31 cellular contexts compared by ENCODE assay signal in the genomic region with DNA sequence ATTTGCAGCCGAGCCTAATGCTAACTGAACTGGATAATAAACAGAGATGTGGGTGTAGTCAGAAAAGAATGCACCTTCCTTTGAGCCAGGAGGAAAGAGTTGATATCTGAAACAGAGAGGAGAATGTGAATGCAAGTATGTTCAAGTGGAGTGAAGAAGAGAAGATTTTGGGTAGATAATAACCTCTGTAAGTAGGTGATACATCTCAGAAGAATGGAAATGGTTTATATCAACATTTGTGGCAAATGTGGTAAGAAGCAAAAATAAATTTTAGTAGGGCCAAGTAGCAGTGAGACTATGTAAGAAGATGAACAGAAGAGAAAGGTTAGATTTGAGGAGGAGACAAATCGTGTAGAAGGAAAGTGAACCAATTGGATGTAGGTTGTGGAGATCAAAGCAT. TPM values are rescaled to one million over a fixed set of nuclear protein-coding genes. Genes with fewer than 3 reads are reported as not detected.
DNase-seq lines count a peak whose midpoint lies in the region; ATAC-seq, FAIRE-seq and TF ChIP-seq lines count a peak whose summit lies in the region.
"Had no signal": no experiment of that assay in that cellular context is flagged by ENCODE, and none has a peak within 500 bp of the region (broad histone marks: within the 10 kb centered on the region; RNA-seq: fewer than 3 reads in every experiment).

No MANE protein-coding gene starts in this region.

- peaks cover 0 to 15% (median 0%) of the 10 kb centered on the region in 3 experiments for H3K36me3 ChIP-seq in naive thymus-derived CD4-positive, alpha-beta T cell (ENCODE audit: control insufficient read depth in 2 of 3, insufficient read depth in 3 of 3, low read length in 3 of 3)

- H3K27ac Mint-ChIP-seq in CD4-positive, alpha-beta T cell, result peak overlapping the region; percentile 42
- H3K27ac Mint-ChIP-seq in naive thymus-derived CD4-positive, alpha-beta T cell, result peak overlapping the region in 8 of 9 donors; percentile 16 to 98 (median 64)
- H3K27ac Mint-ChIP-seq: activated CD4-positive, alpha-beta T cell treated with anti-CD3 and anti-CD28 coated beads, Interleukin-2, amount 10 ng/mL, durations not matched to agents 7 days and 5 days; stimulated activated naive CD8-positive, alpha-beta T cell treated with anti-CD3 and anti-CD28 coated beads, Interleukin-15, Interleukin-2, amounts not matched to agents 100 ng/mL and 50 ng/mL, for 24 hours; T-helper 1 cell treated with Interleukin-12 subunit alpha and Interleukin-12 subunit beta and Interleukin-4 antibody, amounts not matched to agents 30 μg/mL and 1 μg/mL, for 36 hours had no signal

- H3K9me3 Mint-ChIP-seq in CD4-positive, alpha-beta T cell, result no peaks in the 10 kb centered on the region
- no peaks in the 10 kb centered on the region for H3K9me3 Mint-ChIP-seq in naive thymus-derived CD4-positive, alpha-beta T cell
- H3K9me3 Mint-ChIP-seq: activated CD4-positive, alpha-beta T cell treated with anti-CD3 and anti-CD28 coated beads, Interleukin-2, amount 10 ng/mL, durations not matched to agents 7 days and 5 days; stimulated activated naive CD8-positive, alpha-beta T cell treated with anti-CD3 and anti-CD28 coated beads, Interleukin-15, Interleukin-2, amounts not matched to agents 100 ng/mL and 50 ng/mL, for 24 hours; T-helper 1 cell treated with Interleukin-12 subunit alpha and Interleukin-12 subunit beta and Interleukin-4 antibody, amounts not matched to agents 30 μg/mL and 1 μg/mL, for 36 hours had no signal

- no peak overlapping the region for H3K27ac ChIP-seq in CD4-positive, alpha-beta T cell (ENCODE audit: low read depth, low read length)
- no peak overlapping the region for H3K27ac ChIP-seq in naive thymus-derived CD4-positive, alpha-beta T cell (ENCODE audit: low read depth, low read length)
- H3K27ac ChIP-seq: HL-60, sigmoid colon, SJSA1 had no signal

- no peak for FAIRE-seq in HTR-8/SVneo (lab: Jason Lieb, UNC)
- FAIRE-seq: endometrium, GM12878, H54, islet of Langerhans had no signal

- peak overlapping the region; percentile 79 for H3K4me3 Mint-ChIP-seq in CD4-positive, alpha-beta T cell
- H3K4me3 Mint-ChIP-seq in naive thymus-derived CD4-positive, alpha-beta T cell, result peak overlapping the region in 7 of 10 donors; percentile 1 to 46 (median 10)
- H3K4me3 Mint-ChIP-seq: activated CD4-positive, alpha-beta T cell treated with anti-CD3 and anti-CD28 coated beads, Interleukin-2, amount 10 ng/mL, durations not matched to agents 7 days and 5 days; T-helper 1 cell treated with Interleukin-12 subunit alpha and Interleukin-12 subunit beta and Interleukin-4 antibody, amounts not matched to agents 30 μg/mL and 1 μg/mL, for 36 hours had no signal

- POLR2A ChIA-PET in AG04449 (lab: Yijun Ruan, JAX), result no interaction called here
- POLR2A ChIA-PET in CD4-positive, alpha-beta T cell (lab: Charles Lee), result no interaction called here
- POLR2A ChIA-PET in naive thymus-derived CD4-positive, alpha-beta T cell (lab: Charles Lee), result interaction anchor here (0.9 to 4.2 kb wide), 2 partner anchors 35 to 699 kb away, joined by 3 to 51 read pairs; no protein-coding TSS in a partner anchor

- H3K9me3 ChIP-seq in CD4-positive, alpha-beta T cell (ENCODE audit: control insufficient read depth, low read length), result no peaks in the 10 kb centered on the region
- no peaks in the 10 kb centered on the region for H3K9me3 ChIP-seq in naive thymus-derived CD4-positive, alpha-beta T cell (ENCODE audit: control insufficient read depth in 2 of 3, low read length in 3 of 3)
- H3K9me3 ChIP-seq: sigmoid colon, SJSA1 had no signal

- peaks cover 40% of the 10 kb centered on the region for H3K4me1 Mint-ChIP-seq in CD4-positive, alpha-beta T cell (ENCODE audit: low read depth)
- H3K4me1 Mint-ChIP-seq in naive thymus-derived CD4-positive, alpha-beta T cell, result peaks cover 28 to 45% (median 41%) of the 10 kb centered on the region in 7 donors

- CTCF ChIA-PET in AG04449 (lab: Yijun Ruan, JAX), result no interaction called here
- CTCF ChIA-PET in CD4-positive, alpha-beta T cell (lab: Charles Lee), result interaction anchor here (2.1 to 3.5 kb wide), 2 partner anchors 29 to 36 kb away, joined by 7 to 16 read pairs; a partner anchor contains a TSS
- CTCF ChIA-PET in naive thymus-derived CD4-positive, alpha-beta T cell (lab: Charles Lee), result no interaction called here

- intact Hi-C loops in CD4-positive, alpha-beta T cell (cut with DNase I, micrococcal nuclease), result no loop called here
- intact Hi-C loops in naive thymus-derived CD4-positive, alpha-beta T cell (cut with micrococcal nuclease), result no loop called here

- peaks cover 33% of the 10 kb centered on the region for H3K36me3 Mint-ChIP-seq in CD4-positive, alpha-beta T cell (ENCODE audit: low read depth)
- H3K36me3 Mint-ChIP-seq in naive thymus-derived CD4-positive, alpha-beta T cell, result peaks cover 8 to 24% (median 14%) of the 10 kb centered on the region in 5 donors

- H3K27me3 Mint-ChIP-seq in CD4-positive, alpha-beta T cell, result no peaks in the 10 kb centered on the region
- H3K27me3 Mint-ChIP-seq in naive thymus-derived CD4-positive, alpha-beta T cell, result no peaks in the 10 kb centered on the region
- H3K27me3 Mint-ChIP-seq: activated CD4-positive, alpha-beta T cell treated with anti-CD3 and anti-CD28 coated beads, Interleukin-2, amount 10 ng/mL, durations not matched to agents 7 days and 5 days; stimulated activated naive CD8-positive, alpha-beta T cell treated with anti-CD3 and anti-CD28 coated beads, Interleukin-15, Interleukin-2, amounts not matched to agents 100 ng/mL and 50 ng/mL, for 24 hours had no signal

- TF ChIP-seq CTCF in AG04449 (IDR thresholded peaks at IDR 0.05; ENCODE audit: insufficient read depth, low read length, missing control alignments), result no peak
- no peak for TF ChIP-seq CTCF in CD4-positive, alpha-beta T cell (IDR thresholded peaks at IDR 0.05)

- H3K27me3 ChIP-seq in CD4-positive, alpha-beta T cell (ENCODE audit: control insufficient read depth, insufficient read depth, low read length), result no peaks in the 10 kb centered on the region
- no peaks in the 10 kb centered on the region for H3K27me3 ChIP-seq in naive thymus-derived CD4-positive, alpha-beta T cell (ENCODE audit: control insufficient read depth in 2 of 2, insufficient read depth in 2 of 2, low read length in 2 of 2)
- H3K27me3 ChIP-seq: sigmoid colon, SJSA1 had no signal

- no peak overlapping the region for H3K4me3 ChIP-seq in AG04449 (ENCODE audit: low read depth, low read length)
- no peak overlapping the region for H3K4me3 ChIP-seq in naive thymus-derived CD4-positive, alpha-beta T cell (ENCODE audit: low read length)
- H3K4me3 ChIP-seq: GM12878, sigmoid colon, SJSA1 had no signal

- peak; percentile 10 for DNase-seq in AG04449 (ENCODE audit: low read depth, low spot score)
- DNase-seq in CD4-positive, alpha-beta T cell, result no peak
- DNase-seq in M059J (ENCODE audit: low read depth), result peak; percentile 45
- DNase-seq in naive thymus-derived CD4-positive, alpha-beta T cell, result no peak
- no peak for DNase-seq in GM19238 (ENCODE audit: insufficient read length, low spot score)
- DNase-seq in HTR-8/SVneo (ENCODE audit: insufficient read length, low spot score), result no peak
- no peak for DNase-seq in activated CD4-positive, CD25-positive, alpha-beta regulatory T cell (lab: John Stamatoyannopoulos, UW)
- DNase-seq: activated CD4-positive, alpha-beta T cell treated with anti-CD3 and anti-CD28 coated beads, Interleukin-2, amount 10 ng/mL, durations not matched to agents 7 days and 5 days; activated gamma-delta T cell; anterior cingulate cortex; caudate nucleus; COR-L47; dermis blood vessel endothelial cell; DMS79 treated with DMSO at 0.1 percent for 48 hours; left ventricle myocardium superior; midbrain; NCI-H1105; NCI-H2029 treated with DMSO at 0.1 percent for 48 hours; NCI-H2227 treated with DMSO at 0.1 percent for 48 hours; NCI-H69; posterior cingulate gyrus; sigmoid colon; stimulated activated CD4-positive, alpha-beta T cell treated with anti-CD3 and anti-CD28 coated beads, Interleukin-15, amount 100 ng/mL, for 24 hours had no signal

- no peak for ATAC-seq in CD4-positive, alpha-beta T cell (ENCODE audit: poor library complexity)
- no peak for ATAC-seq in naive thymus-derived CD4-positive, alpha-beta T cell
- ATAC-seq: GM12878, left ventricle myocardium superior had no signal

- H3K4me1 ChIP-seq in naive thymus-derived CD4-positive, alpha-beta T cell (ENCODE audit: control insufficient read depth in 2 of 2, insufficient read depth in 2 of 2, low read length in 2 of 2), result peaks cover 21 to 25% of the 10 kb centered on the region in 2 donors

RNA-seq across cellular contexts. Expression of a gene that starts 1.7 kb away (rescaled TPM):
- total RNA-seq in CD4-positive, alpha-beta T cell, result 100 to 1,000 TPM; 110 to 120 TPM
- 26.7 and 50.1 TPM in 2 replicates for total RNA-seq in M059J (2014; rRNA removed; shearing (Covaris generic))
- 10 to 100 TPM; 51.8 to 84.2 (median 77.5) TPM for total RNA-seq in naive thymus-derived CD4-positive, alpha-beta T cell
- 10 to 100 TPM; 83.6 to 86.4 TPM for polyA plus RNA-seq in naive thymus-derived CD4-positive, alpha-beta T cell

RNA-seq across cellular contexts. Expression of a gene that starts 28.5 kb away (rescaled TPM):
- 1 to 10 TPM; 6.1 to 6.8 TPM for total RNA-seq in CD4-positive, alpha-beta T cell
- total RNA-seq in M059J (2014; rRNA removed; shearing (Covaris generic)), result 19.8 and 27.4 TPM in 2 replicates
- total RNA-seq in naive thymus-derived CD4-positive, alpha-beta T cell, result 10 to 100 TPM in 3 of 5 experiments, 1 to 10 TPM in 2; 6.4 to 23.8 (median 11.5) TPM
- polyA plus RNA-seq in naive thymus-derived CD4-positive, alpha-beta T cell, result 10 to 100 TPM in 1 of 2 donors, 1 to 10 TPM in 1; 9.5 to 13.8 TPM

Comparison
In these comparisons a context has a peak if more than half of its experiments do, and no peak if none do; other contexts are left out.
1. DNase-seq: peak in AG04449 (single experiment) and M059J (single experiment); none in CD4-positive, alpha-beta T cell (0 of 10), naive thymus-derived CD4-positive, alpha-beta T cell (0 of 9), GM19238 (single experiment), HTR-8/SVneo (single experiment) and activated CD4-positive, CD25-positive, alpha-beta regulatory T cell (0 of 4).